ENCODE assay signal across 1 cellular context in the genomic region with DNA sequence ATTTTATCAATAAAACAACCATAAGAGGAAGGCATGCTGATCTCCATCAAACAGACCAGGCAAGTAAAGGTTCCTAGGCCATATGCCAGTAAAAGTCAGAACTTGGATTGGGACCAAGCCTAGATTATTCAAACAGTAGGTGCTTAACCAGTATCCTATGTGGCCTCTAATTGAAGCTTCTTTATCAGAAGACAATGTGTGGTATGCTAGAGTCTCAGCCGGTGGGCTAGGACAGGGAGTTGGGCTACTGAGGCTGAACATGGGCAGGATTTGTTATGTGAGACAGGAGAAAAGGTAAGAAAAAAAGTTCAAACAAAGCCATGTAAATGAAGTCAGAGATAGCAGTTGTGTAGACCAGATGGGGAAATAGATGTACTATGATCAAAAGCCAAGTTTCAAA.
TF ChIP-seq lines count a peak whose summit lies in the region.

No MANE protein-coding gene starts in this region.

TF ChIP-seq in GM12878, 131 proteins besides CTCF, POLR2A, EP300 and RAD21 (continued from another document):
- TF ChIP-seq, protein P1, sequence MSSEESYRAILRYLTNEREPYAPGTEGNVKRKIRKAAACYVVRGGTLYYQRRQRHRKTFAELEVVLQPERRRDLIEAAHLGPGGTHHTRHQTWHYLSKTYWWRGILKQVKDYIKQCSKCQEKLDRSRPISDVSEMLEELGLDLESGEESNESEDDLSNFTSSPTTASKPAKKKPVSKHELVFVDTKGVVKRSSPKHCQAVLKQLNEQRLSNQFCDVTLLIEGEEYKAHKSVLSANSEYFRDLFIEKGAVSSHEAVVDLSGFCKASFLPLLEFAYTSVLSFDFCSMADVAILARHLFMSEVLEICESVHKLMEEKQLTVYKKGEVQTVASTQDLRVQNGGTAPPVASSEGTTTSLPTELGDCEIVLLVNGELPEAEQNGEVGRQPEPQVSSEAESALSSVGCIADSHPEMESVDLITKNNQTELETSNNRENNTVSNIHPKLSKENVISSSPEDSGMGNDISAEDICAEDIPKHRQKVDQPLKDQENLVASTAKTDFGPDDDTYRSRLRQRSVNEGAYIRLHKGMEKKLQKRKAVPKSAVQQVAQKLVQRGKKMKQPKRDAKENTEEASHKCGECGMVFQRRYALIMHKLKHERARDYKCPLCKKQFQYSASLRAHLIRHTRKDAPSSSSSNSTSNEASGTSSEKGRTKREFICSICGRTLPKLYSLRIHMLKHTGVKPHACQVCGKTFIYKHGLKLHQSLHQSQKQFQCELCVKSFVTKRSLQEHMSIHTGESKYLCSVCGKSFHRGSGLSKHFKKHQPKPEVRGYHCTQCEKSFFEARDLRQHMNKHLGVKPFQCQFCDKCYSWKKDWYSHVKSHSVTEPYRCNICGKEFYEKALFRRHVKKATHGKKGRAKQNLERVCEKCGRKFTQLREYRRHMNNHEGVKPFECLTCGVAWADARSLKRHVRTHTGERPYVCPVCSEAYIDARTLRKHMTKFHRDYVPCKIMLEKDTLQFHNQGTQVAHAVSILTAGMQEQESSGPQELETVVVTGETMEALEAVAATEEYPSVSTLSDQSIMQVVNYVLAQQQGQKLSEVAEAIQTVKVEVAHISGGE (CRISPR knock-in tag; IDR thresholded peaks at IDR 0.05) = no peak
- no peak for TF ChIP-seq TCF12 (IDR thresholded peaks at IDR 0.05; ENCODE audit: low read depth, low read length)
- no peak for TF ChIP-seq PML (IDR thresholded peaks at IDR 0.05; ENCODE audit: low read length)
- no peak for TF ChIP-seq STAT3 (IDR thresholded peaks at IDR 0.05; ENCODE audit: low read depth, low read length)
- TF ChIP-seq, protein P2, sequence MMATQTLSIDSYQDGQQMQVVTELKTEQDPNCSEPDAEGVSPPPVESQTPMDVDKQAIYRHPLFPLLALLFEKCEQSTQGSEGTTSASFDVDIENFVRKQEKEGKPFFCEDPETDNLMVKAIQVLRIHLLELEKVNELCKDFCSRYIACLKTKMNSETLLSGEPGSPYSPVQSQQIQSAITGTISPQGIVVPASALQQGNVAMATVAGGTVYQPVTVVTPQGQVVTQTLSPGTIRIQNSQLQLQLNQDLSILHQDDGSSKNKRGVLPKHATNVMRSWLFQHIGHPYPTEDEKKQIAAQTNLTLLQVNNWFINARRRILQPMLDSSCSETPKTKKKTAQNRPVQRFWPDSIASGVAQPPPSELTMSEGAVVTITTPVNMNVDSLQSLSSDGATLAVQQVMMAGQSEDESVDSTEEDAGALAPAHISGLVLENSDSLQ (IDR thresholded peaks at IDR 0.05) = no peak
- no peak for TF ChIP-seq ZNF622 (IDR thresholded peaks at IDR 0.05)
- TF ChIP-seq, protein P3, sequence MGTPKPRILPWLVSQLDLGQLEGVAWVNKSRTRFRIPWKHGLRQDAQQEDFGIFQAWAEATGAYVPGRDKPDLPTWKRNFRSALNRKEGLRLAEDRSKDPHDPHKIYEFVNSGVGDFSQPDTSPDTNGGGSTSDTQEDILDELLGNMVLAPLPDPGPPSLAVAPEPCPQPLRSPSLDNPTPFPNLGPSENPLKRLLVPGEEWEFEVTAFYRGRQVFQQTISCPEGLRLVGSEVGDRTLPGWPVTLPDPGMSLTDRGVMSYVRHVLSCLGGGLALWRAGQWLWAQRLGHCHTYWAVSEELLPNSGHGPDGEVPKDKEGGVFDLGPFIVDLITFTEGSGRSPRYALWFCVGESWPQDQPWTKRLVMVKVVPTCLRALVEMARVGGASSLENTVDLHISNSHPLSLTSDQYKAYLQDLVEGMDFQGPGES (IDR thresholded peaks at IDR 0.05) = no peak
- no peak for TF ChIP-seq SIN3A (IDR thresholded peaks at IDR 0.05; ENCODE audit: low read depth, low read length)
- no peak for TF ChIP-seq GATAD2B (conservative IDR thresholded peaks at IDR 0.05; ENCODE audit: low read depth)
- TF ChIP-seq, protein P4, sequence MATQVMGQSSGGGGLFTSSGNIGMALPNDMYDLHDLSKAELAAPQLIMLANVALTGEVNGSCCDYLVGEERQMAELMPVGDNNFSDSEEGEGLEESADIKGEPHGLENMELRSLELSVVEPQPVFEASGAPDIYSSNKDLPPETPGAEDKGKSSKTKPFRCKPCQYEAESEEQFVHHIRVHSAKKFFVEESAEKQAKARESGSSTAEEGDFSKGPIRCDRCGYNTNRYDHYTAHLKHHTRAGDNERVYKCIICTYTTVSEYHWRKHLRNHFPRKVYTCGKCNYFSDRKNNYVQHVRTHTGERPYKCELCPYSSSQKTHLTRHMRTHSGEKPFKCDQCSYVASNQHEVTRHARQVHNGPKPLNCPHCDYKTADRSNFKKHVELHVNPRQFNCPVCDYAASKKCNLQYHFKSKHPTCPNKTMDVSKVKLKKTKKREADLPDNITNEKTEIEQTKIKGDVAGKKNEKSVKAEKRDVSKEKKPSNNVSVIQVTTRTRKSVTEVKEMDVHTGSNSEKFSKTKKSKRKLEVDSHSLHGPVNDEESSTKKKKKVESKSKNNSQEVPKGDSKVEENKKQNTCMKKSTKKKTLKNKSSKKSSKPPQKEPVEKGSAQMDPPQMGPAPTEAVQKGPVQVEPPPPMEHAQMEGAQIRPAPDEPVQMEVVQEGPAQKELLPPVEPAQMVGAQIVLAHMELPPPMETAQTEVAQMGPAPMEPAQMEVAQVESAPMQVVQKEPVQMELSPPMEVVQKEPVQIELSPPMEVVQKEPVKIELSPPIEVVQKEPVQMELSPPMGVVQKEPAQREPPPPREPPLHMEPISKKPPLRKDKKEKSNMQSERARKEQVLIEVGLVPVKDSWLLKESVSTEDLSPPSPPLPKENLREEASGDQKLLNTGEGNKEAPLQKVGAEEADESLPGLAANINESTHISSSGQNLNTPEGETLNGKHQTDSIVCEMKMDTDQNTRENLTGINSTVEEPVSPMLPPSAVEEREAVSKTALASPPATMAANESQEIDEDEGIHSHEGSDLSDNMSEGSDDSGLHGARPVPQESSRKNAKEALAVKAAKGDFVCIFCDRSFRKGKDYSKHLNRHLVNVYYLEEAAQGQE (IDR thresholded peaks at IDR 0.05; ENCODE audit: low read depth, low read length) = no peak
- no peak for TF ChIP-seq RB1 (IDR thresholded peaks at IDR 0.05; ENCODE audit: borderline replicate concordance)
- no peak for TF ChIP-seq KLF5 (IDR thresholded peaks at IDR 0.05; ENCODE audit: partially characterized antibody)
- TF ChIP-seq ZSCAN29 (IDR thresholded peaks at IDR 0.05) = no peak
- TF ChIP-seq NFXL1 (IDR thresholded peaks at IDR 0.05; ENCODE audit: borderline replicate concordance) = no peak
- no peak for TF ChIP-seq DPF2 (IDR thresholded peaks at IDR 0.05)
